1 cellular context compared by ENCODE assay signal in the genomic region with DNA sequence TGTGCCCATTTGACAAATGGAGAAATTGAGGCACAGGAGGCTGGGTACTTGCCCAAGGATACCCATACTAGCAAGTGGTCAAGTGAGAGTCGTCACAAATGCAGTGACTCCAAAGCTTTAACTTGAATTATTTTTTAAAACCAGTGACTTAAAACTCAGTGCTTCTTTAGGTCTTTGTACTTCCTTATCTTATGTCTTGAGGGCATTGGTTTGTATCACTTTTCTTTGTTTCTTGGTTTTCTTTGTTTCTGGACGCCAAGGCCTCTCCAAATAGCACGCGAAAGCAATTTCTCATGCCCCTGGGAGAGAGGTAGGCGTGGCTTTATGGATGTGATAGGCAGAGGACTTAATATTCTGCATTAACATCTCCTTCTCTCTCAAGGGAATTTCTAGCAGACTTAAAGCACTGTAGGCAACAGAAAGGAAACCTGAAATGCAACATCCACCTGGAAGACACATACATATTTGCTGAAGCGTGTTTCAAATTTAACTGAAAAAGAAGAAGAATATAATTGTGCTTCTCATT.
TF ChIP-seq lines count a peak whose summit lies in the region.

No MANE protein-coding gene starts in this region.

TF ChIP-seq in SK-N-SH, 30 proteins besides CTCF, POLR2A, EP300 and RAD21:
- TF ChIP-seq SMC3 (IDR thresholded peaks at IDR 0.05; ENCODE audit: low read depth, low read length) (no peak), CHD2 (IDR thresholded peaks at IDR 0.05; ENCODE audit: low read length, partially characterized antibody) (no peak), ELF1 (IDR thresholded peaks at IDR 0.05) (no peak), FOXJ3 (CRISPR knock-in tag; IDR thresholded peaks at IDR 0.05) (no peak), NRF1 (IDR thresholded peaks at IDR 0.05; ENCODE audit: low read depth, low read length) (no peak), FOXM1 (IDR thresholded peaks at IDR 0.05; ENCODE audit: low read depth) (no peak), NFIC (IDR thresholded peaks at IDR 0.05; ENCODE audit: borderline replicate concordance) (no peak), GATA2 (CRISPR knock-in tag; IDR thresholded peaks at IDR 0.05) (no peak), RCOR1 (IDR thresholded peaks at IDR 0.05; ENCODE audit: low read length) (no peak), MXI1 (IDR thresholded peaks at IDR 0.05; ENCODE audit: low read depth, low read length) (no peak), MEF2A (IDR thresholded peaks at IDR 0.05; ENCODE audit: borderline replicate concordance, low read depth) (no peak), RXRA (IDR thresholded peaks at IDR 0.05; ENCODE audit: borderline replicate concordance, low read depth) (no peak), GABPA (IDR thresholded peaks at IDR 0.05; ENCODE audit: low read depth) (no peak), TAF1 (IDR thresholded peaks at IDR 0.05; ENCODE audit: borderline replicate concordance, low read depth, low read length) (no peak)
- TF ChIP-seq, protein P1, sequence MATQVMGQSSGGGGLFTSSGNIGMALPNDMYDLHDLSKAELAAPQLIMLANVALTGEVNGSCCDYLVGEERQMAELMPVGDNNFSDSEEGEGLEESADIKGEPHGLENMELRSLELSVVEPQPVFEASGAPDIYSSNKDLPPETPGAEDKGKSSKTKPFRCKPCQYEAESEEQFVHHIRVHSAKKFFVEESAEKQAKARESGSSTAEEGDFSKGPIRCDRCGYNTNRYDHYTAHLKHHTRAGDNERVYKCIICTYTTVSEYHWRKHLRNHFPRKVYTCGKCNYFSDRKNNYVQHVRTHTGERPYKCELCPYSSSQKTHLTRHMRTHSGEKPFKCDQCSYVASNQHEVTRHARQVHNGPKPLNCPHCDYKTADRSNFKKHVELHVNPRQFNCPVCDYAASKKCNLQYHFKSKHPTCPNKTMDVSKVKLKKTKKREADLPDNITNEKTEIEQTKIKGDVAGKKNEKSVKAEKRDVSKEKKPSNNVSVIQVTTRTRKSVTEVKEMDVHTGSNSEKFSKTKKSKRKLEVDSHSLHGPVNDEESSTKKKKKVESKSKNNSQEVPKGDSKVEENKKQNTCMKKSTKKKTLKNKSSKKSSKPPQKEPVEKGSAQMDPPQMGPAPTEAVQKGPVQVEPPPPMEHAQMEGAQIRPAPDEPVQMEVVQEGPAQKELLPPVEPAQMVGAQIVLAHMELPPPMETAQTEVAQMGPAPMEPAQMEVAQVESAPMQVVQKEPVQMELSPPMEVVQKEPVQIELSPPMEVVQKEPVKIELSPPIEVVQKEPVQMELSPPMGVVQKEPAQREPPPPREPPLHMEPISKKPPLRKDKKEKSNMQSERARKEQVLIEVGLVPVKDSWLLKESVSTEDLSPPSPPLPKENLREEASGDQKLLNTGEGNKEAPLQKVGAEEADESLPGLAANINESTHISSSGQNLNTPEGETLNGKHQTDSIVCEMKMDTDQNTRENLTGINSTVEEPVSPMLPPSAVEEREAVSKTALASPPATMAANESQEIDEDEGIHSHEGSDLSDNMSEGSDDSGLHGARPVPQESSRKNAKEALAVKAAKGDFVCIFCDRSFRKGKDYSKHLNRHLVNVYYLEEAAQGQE (IDR thresholded peaks at IDR 0.05; ENCODE audit: low read depth, low read length) = no peak
- TF ChIP-seq, protein P2, sequence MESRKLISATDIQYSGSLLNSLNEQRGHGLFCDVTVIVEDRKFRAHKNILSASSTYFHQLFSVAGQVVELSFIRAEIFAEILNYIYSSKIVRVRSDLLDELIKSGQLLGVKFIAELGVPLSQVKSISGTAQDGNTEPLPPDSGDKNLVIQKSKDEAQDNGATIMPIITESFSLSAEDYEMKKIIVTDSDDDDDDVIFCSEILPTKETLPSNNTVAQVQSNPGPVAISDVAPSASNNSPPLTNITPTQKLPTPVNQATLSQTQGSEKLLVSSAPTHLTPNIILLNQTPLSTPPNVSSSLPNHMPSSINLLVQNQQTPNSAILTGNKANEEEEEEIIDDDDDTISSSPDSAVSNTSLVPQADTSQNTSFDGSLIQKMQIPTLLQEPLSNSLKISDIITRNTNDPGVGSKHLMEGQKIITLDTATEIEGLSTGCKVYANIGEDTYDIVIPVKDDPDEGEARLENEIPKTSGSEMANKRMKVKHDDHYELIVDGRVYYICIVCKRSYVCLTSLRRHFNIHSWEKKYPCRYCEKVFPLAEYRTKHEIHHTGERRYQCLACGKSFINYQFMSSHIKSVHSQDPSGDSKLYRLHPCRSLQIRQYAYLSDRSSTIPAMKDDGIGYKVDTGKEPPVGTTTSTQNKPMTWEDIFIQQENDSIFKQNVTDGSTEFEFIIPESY (IDR thresholded peaks at IDR 0.05; ENCODE audit: borderline replicate concordance, low read depth) = no peak
- TF ChIP-seq, protein P3, sequence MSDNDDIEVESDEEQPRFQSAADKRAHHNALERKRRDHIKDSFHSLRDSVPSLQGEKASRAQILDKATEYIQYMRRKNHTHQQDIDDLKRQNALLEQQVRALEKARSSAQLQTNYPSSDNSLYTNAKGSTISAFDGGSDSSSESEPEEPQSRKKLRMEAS (IDR thresholded peaks at IDR 0.05; ENCODE audit: low read depth) = no peak
- TF ChIP-seq, protein P4, sequence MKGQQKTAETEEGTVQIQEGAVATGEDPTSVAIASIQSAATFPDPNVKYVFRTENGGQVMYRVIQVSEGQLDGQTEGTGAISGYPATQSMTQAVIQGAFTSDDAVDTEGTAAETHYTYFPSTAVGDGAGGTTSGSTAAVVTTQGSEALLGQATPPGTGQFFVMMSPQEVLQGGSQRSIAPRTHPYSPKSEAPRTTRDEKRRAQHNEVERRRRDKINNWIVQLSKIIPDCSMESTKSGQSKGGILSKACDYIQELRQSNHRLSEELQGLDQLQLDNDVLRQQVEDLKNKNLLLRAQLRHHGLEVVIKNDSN (IDR thresholded peaks at IDR 0.05; ENCODE audit: borderline replicate concordance, low read depth) = no peak
